ENCODE assay signal across 1 cellular context in genomic region chr1:103514920-103515503, GRCh38.
TF ChIP-seq lines count a peak whose summit lies in the region.

No MANE protein-coding gene starts in this region.

TF ChIP-seq in GM23338, 12 proteins besides CTCF, POLR2A, EP300 and RAD21 (continued from another document):
- TF ChIP-seq ZNF462 (CRISPR knock-in tag; IDR thresholded peaks at IDR 0.05): no peak
- TF ChIP-seq ETS1 (IDR thresholded peaks at IDR 0.05): no peak
- no peak for TF ChIP-seq EZH2 (IDR thresholded peaks at IDR 0.05; ENCODE audit: low read depth, unreplicated experiment)
- no peak for TF ChIP-seq STAT1 (IDR thresholded peaks at IDR 0.05; ENCODE audit: unreplicated experiment)
- TF ChIP-seq NANOG (IDR thresholded peaks at IDR 0.05; ENCODE audit: borderline replicate concordance): no peak
- TF ChIP-seq REST (IDR thresholded peaks at IDR 0.05; ENCODE audit: unreplicated experiment): no peak
- TF ChIP-seq CREB1 (CRISPR knock-in tag; IDR thresholded peaks at IDR 0.05; ENCODE audit: low read depth): no peak
- no peak for TF ChIP-seq JUNB (IDR thresholded peaks at IDR 0.05; ENCODE audit: unreplicated experiment)
- no peak for TF ChIP-seq ZNF114 (CRISPR knock-in tag; IDR thresholded peaks at IDR 0.05)
